1 cellular context compared by ENCODE assay signal in the genomic region with DNA sequence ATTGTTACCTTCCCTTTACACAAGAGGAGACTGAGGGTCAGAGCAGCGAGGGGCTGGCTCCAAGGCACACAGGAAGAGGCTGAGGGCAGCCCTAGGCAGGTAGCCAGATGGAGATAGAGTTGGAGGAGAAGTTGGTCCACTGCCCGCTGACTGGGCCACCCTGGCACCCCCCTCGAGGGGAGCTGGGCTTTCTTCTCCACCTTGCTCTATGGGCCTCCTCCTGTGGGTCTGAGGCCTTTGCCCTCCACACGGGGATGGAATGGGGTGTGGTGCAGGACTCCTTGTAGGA.
TF ChIP-seq lines count a peak whose summit lies in the region.

No MANE protein-coding gene starts in this region.

TF ChIP-seq in SK-N-SH, 30 proteins besides CTCF, POLR2A, EP300 and RAD21 (continued from another document):
- TF ChIP-seq CHD2 (IDR thresholded peaks at IDR 0.05; ENCODE audit: low read length, partially characterized antibody) (no peak), SIN3A (IDR thresholded peaks at IDR 0.05; ENCODE audit: borderline replicate concordance, low read depth, low read length) (no peak), RCOR1 (IDR thresholded peaks at IDR 0.05; ENCODE audit: low read length) (no peak), IRF3 (IDR thresholded peaks at IDR 0.05; ENCODE audit: low read depth, low read length) (no peak), MXI1 (IDR thresholded peaks at IDR 0.05; ENCODE audit: low read depth, low read length) (no peak), TCF12 (IDR thresholded peaks at IDR 0.05) (no peak), MEF2A (IDR thresholded peaks at IDR 0.05; ENCODE audit: borderline replicate concordance, low read depth) (no peak), REST (IDR thresholded peaks at IDR 0.05; ENCODE audit: low read depth, low read length) (no peak), NRF1 (IDR thresholded peaks at IDR 0.05; ENCODE audit: low read depth, low read length) (no peak), GABPA (IDR thresholded peaks at IDR 0.05; ENCODE audit: low read depth) (no peak), NFIC (IDR thresholded peaks at IDR 0.05; ENCODE audit: borderline replicate concordance) (no peak)
- TF ChIP-seq, protein P1, sequence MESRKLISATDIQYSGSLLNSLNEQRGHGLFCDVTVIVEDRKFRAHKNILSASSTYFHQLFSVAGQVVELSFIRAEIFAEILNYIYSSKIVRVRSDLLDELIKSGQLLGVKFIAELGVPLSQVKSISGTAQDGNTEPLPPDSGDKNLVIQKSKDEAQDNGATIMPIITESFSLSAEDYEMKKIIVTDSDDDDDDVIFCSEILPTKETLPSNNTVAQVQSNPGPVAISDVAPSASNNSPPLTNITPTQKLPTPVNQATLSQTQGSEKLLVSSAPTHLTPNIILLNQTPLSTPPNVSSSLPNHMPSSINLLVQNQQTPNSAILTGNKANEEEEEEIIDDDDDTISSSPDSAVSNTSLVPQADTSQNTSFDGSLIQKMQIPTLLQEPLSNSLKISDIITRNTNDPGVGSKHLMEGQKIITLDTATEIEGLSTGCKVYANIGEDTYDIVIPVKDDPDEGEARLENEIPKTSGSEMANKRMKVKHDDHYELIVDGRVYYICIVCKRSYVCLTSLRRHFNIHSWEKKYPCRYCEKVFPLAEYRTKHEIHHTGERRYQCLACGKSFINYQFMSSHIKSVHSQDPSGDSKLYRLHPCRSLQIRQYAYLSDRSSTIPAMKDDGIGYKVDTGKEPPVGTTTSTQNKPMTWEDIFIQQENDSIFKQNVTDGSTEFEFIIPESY (IDR thresholded peaks at IDR 0.05; ENCODE audit: borderline replicate concordance, low read depth): no peak
- TF ChIP-seq, protein P2, sequence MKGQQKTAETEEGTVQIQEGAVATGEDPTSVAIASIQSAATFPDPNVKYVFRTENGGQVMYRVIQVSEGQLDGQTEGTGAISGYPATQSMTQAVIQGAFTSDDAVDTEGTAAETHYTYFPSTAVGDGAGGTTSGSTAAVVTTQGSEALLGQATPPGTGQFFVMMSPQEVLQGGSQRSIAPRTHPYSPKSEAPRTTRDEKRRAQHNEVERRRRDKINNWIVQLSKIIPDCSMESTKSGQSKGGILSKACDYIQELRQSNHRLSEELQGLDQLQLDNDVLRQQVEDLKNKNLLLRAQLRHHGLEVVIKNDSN (IDR thresholded peaks at IDR 0.05; ENCODE audit: borderline replicate concordance, low read depth): no peak
- TF ChIP-seq, protein P3, sequence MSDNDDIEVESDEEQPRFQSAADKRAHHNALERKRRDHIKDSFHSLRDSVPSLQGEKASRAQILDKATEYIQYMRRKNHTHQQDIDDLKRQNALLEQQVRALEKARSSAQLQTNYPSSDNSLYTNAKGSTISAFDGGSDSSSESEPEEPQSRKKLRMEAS (IDR thresholded peaks at IDR 0.05; ENCODE audit: low read depth): no peak
